Comparison of ENCODE assay signal across 21 cellular contexts in genomic region chr14:58660407-58660806, GRCh38. TPM values are rescaled to one million over a fixed set of nuclear protein-coding genes. Genes with fewer than 3 reads are reported as not detected.
DNase-seq lines count a peak whose midpoint lies in the region; ATAC-seq, FAIRE-seq and TF ChIP-seq lines count a peak whose summit lies in the region.
"Had no signal": no experiment of that assay in that cellular context is flagged by ENCODE, and none has a peak within 500 bp of the region (broad histone marks: within the 10 kb centered on the region; RNA-seq: fewer than 3 reads in every experiment).

No MANE protein-coding gene starts in this region.

- TF ChIP-seq POLR2A in A549 (IDR thresholded peaks at IDR 0.05; ENCODE audit: low read length) = no peak

- ATAC-seq in A549 (no peak), HG03571 (IDR thresholded peaks at IDR 0.05; ENCODE audit: unreplicated experiment) (no peak), GM21723 (IDR thresholded peaks at IDR 0.05; ENCODE audit: unreplicated experiment) (no peak)
- ATAC-seq: CD8-positive, alpha-beta T cell had no signal

- no peak overlapping the region for H3K4me3 Mint-ChIP-seq in nephron
- H3K4me3 Mint-ChIP-seq: B cell; CD4-positive, alpha-beta T cell; CD8-positive, alpha-beta T cell had no signal

- CTCF ChIA-PET in A549 (lab: Yijun Ruan, JAX) (no interaction called here), HEK293 (lab: Yijun Ruan, JAX) (no interaction called here)

- H3K4me3 ChIP-seq in A549 (no peak overlapping the region), HEK293 (ENCODE audit: low read depth, low read length) (no peak overlapping the region)
- H3K4me3 ChIP-seq: BLaER1 treated with 17β-estradiol and CSF1 and Interleukin-3, amounts not matched to agents 10 nM and 100 nM had no signal

- H3K4me1 Mint-ChIP-seq in nephron = peaks cover 36% of the 10 kb centered on the region
- H3K4me1 Mint-ChIP-seq: B cell had no signal

- H3K36me3 ChIP-seq in HEK293 (ENCODE audit: control insufficient read depth in 2 of 2, insufficient read depth in 1 of 2, low read length in 2 of 2) = no peaks in the 10 kb centered on the region
- H3K36me3 ChIP-seq: BLaER1 treated with 17β-estradiol and CSF1 and Interleukin-3, amounts not matched to agents 10 nM and 100 nM had no signal

- 75% methylated on average over 3 of the region's 3 CpGs for WGBS in A549 (ENCODE audit: missing lambda C conversion rate)

- POLR2A ChIA-PET in A549 (lab: Yijun Ruan, JAX) = no interaction called here
- POLR2A ChIA-PET in HEK293 (lab: Yijun Ruan, JAX) = no interaction called here

- H3K27ac ChIP-seq in A549 (no peak overlapping the region), HEK293 (ENCODE audit: extremely low read depth, low read depth, low read length) (no peak overlapping the region)
- H3K27ac ChIP-seq: BLaER1 treated with 17β-estradiol and CSF1 and Interleukin-3, amounts not matched to agents 10 nM and 100 nM; C4-2B had no signal

- no peak for TF ChIP-seq RAD21 in A549 (conservative IDR thresholded peaks at IDR 0.05 in 1 of 2, IDR thresholded peaks at IDR 0.05 in 1 of 2)

- no peaks in the 10 kb centered on the region for H3K36me3 Mint-ChIP-seq in nephron (ENCODE audit: low read depth)
- H3K36me3 Mint-ChIP-seq: CD8-positive, alpha-beta T cell had no signal

- no peak for TF ChIP-seq CTCF in A549 (IDR thresholded peaks at IDR 0.05)
- TF ChIP-seq CTCF in HEK293 (tag by site-specific recombination; IDR thresholded peaks at IDR 0.05) = no peak
- TF ChIP-seq CTCF in nephron (IDR thresholded peaks at IDR 0.05; ENCODE audit: unreplicated experiment in 3 of 3) = no peak

- H3K4me1 ChIP-seq in A549 (no peaks in the 10 kb centered on the region), HEK293 (ENCODE audit: control insufficient read depth, insufficient read depth, low read length) (peaks cover 11% of the 10 kb centered on the region)
- H3K4me1 ChIP-seq: Caco-2 had no signal

- peak overlapping the region in 2 of 3 experiments; percentile 76 to 83 for H3K27ac Mint-ChIP-seq in nephron
- H3K27ac Mint-ChIP-seq: B cell; CD4-positive, alpha-beta T cell; CD8-positive, alpha-beta T cell had no signal

- no peaks in the 10 kb centered on the region for H3K9me3 Mint-ChIP-seq in nephron
- H3K9me3 Mint-ChIP-seq: CD4-positive, alpha-beta T cell; CD8-positive, alpha-beta T cell had no signal

- H3K27me3 Mint-ChIP-seq in nephron (ENCODE audit: low read depth) = no peaks in the 10 kb centered on the region
- H3K27me3 Mint-ChIP-seq: B cell; CD4-positive, alpha-beta T cell had no signal

- FAIRE-seq in A549 (lab: Jason Lieb, UNC) = no peak
- FAIRE-seq: A204.1, D721Med, G401.6, GM12891 had no signal

- no peaks in the 10 kb centered on the region for H3K9me3 ChIP-seq in A549
- no peaks in the 10 kb centered on the region for H3K9me3 ChIP-seq in HEK293 (ENCODE audit: control insufficient read depth, insufficient read depth, low read depth, low read length)
- H3K9me3 ChIP-seq: Caco-2 had no signal

- H3K4me2 ChIP-seq in A549 = no peak overlapping the region
- H3K4me2 ChIP-seq: BLaER1 treated with 17β-estradiol and CSF1 and Interleukin-3, amounts not matched to agents 10 nM and 100 nM had no signal

- DNase-seq in A549 (ENCODE audit: low read depth in 1 of 2, low spot score in 1 of 2) (no peak), ureter (ENCODE audit: low spot score) (no peak)
- DNase-seq: 8988T; AML-193; Caco-2; Calu3; CD4-positive, alpha-beta T cell; CD8-positive, alpha-beta T cell; DMS79 treated with DMSO at 0.1 percent for 48 hours; GF-D8 had no signal

- no peak for TF ChIP-seq EP300 in A549 (IDR thresholded peaks at IDR 0.05)

TF ChIP-seq in A549, 52 proteins besides CTCF, POLR2A, EP300 and RAD21:
- TF ChIP-seq ZNF302 (CRISPR knock-in tag; IDR thresholded peaks at IDR 0.05) (no peak), GATA3 (IDR thresholded peaks at IDR 0.05; ENCODE audit: borderline replicate concordance) (no peak), JUN (IDR thresholded peaks at IDR 0.05) (no peak), JUNB (IDR thresholded peaks at IDR 0.05) (no peak), POLR2AphosphoS2 (conservative IDR thresholded peaks at IDR 0.05; ENCODE audit: low read length) (no peak), FOSB (CRISPR knock-in tag; IDR thresholded peaks at IDR 0.05) (no peak), ZC3H11A (IDR thresholded peaks at IDR 0.05) (peak; percentile 63), CBX2 (IDR thresholded peaks at IDR 0.05; ENCODE audit: borderline replicate concordance, low read depth) (no peak)

TF ChIP-seq in HEK293, 187 proteins besides CTCF, POLR2A, EP300 and RAD21 (continues in another document):
- TF ChIP-seq ZNF426 (tag by site-specific recombination; IDR thresholded peaks at IDR 0.05) (peak; percentile 48), ZNF341 (tag by site-specific recombination; IDR thresholded peaks at IDR 0.05; ENCODE audit: low read depth) (no peak), ZNF501 (tag by site-specific recombination; IDR thresholded peaks at IDR 0.05) (no peak), ZNF530 (tag by site-specific recombination; IDR thresholded peaks at IDR 0.05; ENCODE audit: low read depth) (no peak), ZNF514 (tag by site-specific recombination; IDR thresholded peaks at IDR 0.05) (0 out of 2 replicates have a peak, but pooled peaks have one; percentile 19), KLF7 (tag by site-specific recombination; IDR thresholded peaks at IDR 0.05; ENCODE audit: borderline replicate concordance) (no peak), ZNF148 (tag by site-specific recombination; IDR thresholded peaks at IDR 0.05; ENCODE audit: borderline replicate concordance) (no peak), ZNF202 (tag by site-specific recombination; IDR thresholded peaks at IDR 0.05; ENCODE audit: borderline replicate concordance) (0 out of 2 replicates have a peak, but pooled peaks have one; percentile 52), KLF17 (tag by site-specific recombination; IDR thresholded peaks at IDR 0.05) (no peak), ZNF596 (tag by site-specific recombination; IDR thresholded peaks at IDR 0.05) (no peak), ZNF555 (tag by site-specific recombination; conservative IDR thresholded peaks at IDR 0.05) (peak; percentile 40), ZNF837 (tag by site-specific recombination; IDR thresholded peaks at IDR 0.05) (no peak), TRIM28 (IDR thresholded peaks at IDR 0.05; ENCODE audit: borderline replicate concordance, low read length) (no peak), ZNF394 (tag by site-specific recombination; IDR thresholded peaks at IDR 0.05; ENCODE audit: borderline replicate concordance) (peak; percentile 75; the same call in 1 of the 2 replicates), ZNF664 (tag by site-specific recombination; IDR thresholded peaks at IDR 0.05) (0 out of 2 replicates have a peak, but pooled peaks have one; percentile 11), ZNF621 (tag by site-specific recombination; IDR thresholded peaks at IDR 0.05) (no peak)

RNA-seq across cellular contexts. Expression of gene DACT1, which starts 22.6 kb away (rescaled TPM):
- polyA plus RNA-seq in A549 (2011; rRNA removed) (0.37 and 0.45 TPM in 2 replicates), A549 (2017; fragmentation: RNase III; extraction: RNeasy Plus Mini Kit Qiagen cat#74134 plus additional on column Dnase treatment) (0.68 to 0.89 TPM (median 0.84 TPM) in 3 replicates)
- 0.16 and 0.19 TPM in 2 replicates for polyA plus RNA-seq in A549 (2012; cell fraction: cytosol; rRNA removed)
- polyA plus RNA-seq in A549 (2012; cell fraction: nucleus; rRNA removed) = 0.19 and 0.53 TPM in 2 replicates
- polyA minus RNA-seq in A549 (2011; rRNA and poly(A)+ RNA removed) = 0.29 and 0.58 TPM in 2 replicates
- 13.5 TPM for total RNA-seq in ureter
- total RNA-seq: Calu3 had no signal
